Comparison of ENCODE assay signal across 1 cellular context in the genomic region with DNA sequence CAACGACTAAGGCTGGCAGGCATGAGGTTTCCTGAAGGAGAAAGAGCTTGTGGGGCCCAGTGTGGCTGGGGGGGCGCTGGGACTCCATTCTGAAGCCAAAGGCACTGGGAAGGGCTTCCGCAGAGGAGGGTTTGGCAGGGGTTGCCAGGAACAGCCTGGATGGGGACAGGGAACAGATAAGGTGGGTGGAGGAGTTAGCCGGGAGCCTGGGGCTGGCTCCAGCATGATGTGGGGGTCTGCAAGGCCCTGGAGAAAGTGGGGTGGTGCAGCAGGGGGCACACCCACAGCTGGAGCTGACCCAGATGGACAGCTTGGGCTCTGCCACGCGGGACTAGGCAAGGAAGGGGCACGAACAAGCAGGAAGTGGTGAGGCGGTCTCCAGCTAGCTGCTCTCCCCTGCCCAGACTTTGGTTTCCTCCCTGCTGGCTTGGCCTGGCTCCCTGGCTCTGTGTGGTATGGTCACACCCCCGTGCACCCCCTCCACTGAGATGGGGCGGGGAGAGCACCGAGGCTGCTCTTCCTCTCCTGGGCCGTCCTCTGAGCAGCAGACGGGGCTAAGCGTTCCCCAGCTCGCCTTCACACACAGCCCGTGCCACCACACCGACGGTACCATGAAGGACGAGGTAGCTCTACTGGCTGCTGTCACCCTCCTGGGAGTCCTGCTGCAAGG.
TF ChIP-seq lines count a peak whose summit lies in the region.

Gene LTC4S (plus strand): TSS at position 517 of the 670 bp plus-strand sequence. CDS start 95 bp downstream, at position 612.

TF ChIP-seq in GM23338, 12 proteins besides CTCF, POLR2A, EP300 and RAD21 (continued from another document):
- no peak for TF ChIP-seq REST (IDR thresholded peaks at IDR 0.05; ENCODE audit: unreplicated experiment)
- TF ChIP-seq POLR2AphosphoS5 (IDR thresholded peaks at IDR 0.05; ENCODE audit: low read depth) = no peak
- TF ChIP-seq ZNF331 (CRISPR knock-in tag; IDR thresholded peaks at IDR 0.05; ENCODE audit: low read depth) = no peak
- TF ChIP-seq ETS1 (IDR thresholded peaks at IDR 0.05) = no peak
